22 cellular contexts compared by ENCODE assay signal in genomic region chr6:13467216-13467600, GRCh38. TPM values are rescaled to one million over a fixed set of nuclear protein-coding genes. Genes with fewer than 3 reads are reported as not detected.
DNase-seq lines count a peak whose midpoint lies in the region; ATAC-seq, FAIRE-seq and TF ChIP-seq lines count a peak whose summit lies in the region.
"Had no signal": no experiment of that assay in that cellular context is flagged by ENCODE, and none has a peak within 500 bp of the region (broad histone marks: within the 10 kb centered on the region; RNA-seq: fewer than 3 reads in every experiment).

No MANE protein-coding gene starts in this region.

- WGBS in K562 (ENCODE audit: insufficient coverage, low coverage, missing lambda C conversion rate), result 22% methylated on average over 3 of the region's 3 CpGs

- no peak overlapping the region for H3K4me3 Mint-ChIP-seq in activated T-cell treated with anti-CD3 and anti-CD28 coated beads, Interleukin-2, amount 50 U/mL, for 72 hours
- H3K4me3 Mint-ChIP-seq: activated naive CD8-positive, alpha-beta T cell treated with anti-CD3 and anti-CD28 coated beads, Interleukin-2, amount 50 U/mL, for 24 hours; nephron progenitor cell; stimulated activated effector memory CD8-positive, alpha-beta T cell treated with anti-CD3 and anti-CD28 coated beads, Interleukin-12 subunit alpha, Interleukin-12 subunit beta, amount 100 ng/mL, for 72 hours; T-helper 17 cell had no signal

- TF ChIP-seq RAD21 in K562 (CRISPR knock-in tag; conservative IDR thresholded peaks at IDR 0.05 in 1 of 2, IDR thresholded peaks at IDR 0.05 in 1 of 2), result no peak

- H3K9me1 ChIP-seq in K562 (ENCODE audit: control insufficient read depth, insufficient read depth, low read length), result no peaks in the 10 kb centered on the region

- ATAC-seq in activated T-cell treated with anti-CD3 and anti-CD28 coated beads, Interleukin-2, amount 50 U/mL, for 72 hours (replicated peaks in 1 of 2), result no peak
- ATAC-seq in K562, result peak; percentile 60
- ATAC-seq in gastrocnemius medialis, result peak; percentile 82 to 91
- ATAC-seq: activated naive CD8-positive, alpha-beta T cell treated with anti-CD3 and anti-CD28 coated beads, Interleukin-2, amount 50 U/mL, for 24 hours; Panc1; stimulated activated effector memory CD8-positive, alpha-beta T cell treated with anti-CD3 and anti-CD28 coated beads, Interleukin-12 subunit alpha, Interleukin-12 subunit beta, amount 100 ng/mL, for 72 hours; T-helper 17 cell had no signal

- no peak for TF ChIP-seq CTCF in K562 (IDR thresholded peaks at IDR 0.05 in 2 of 3, conservative IDR thresholded peaks at IDR 0.05 in 1 of 3; ENCODE audit: insufficient read depth in 2 of 3, low read depth in 1 of 3, low read length in 3 of 3)
- TF ChIP-seq CTCF in right atrium auricular region (IDR thresholded peaks at IDR 0.05), result no peak
- no peak for TF ChIP-seq CTCF in gastrocnemius medialis (IDR thresholded peaks at IDR 0.05 in 4 of 5, conservative IDR thresholded peaks at IDR 0.05 in 1 of 5)

- H3K4me1 ChIP-seq in K562 (replicated peaks in 1 of 2; ENCODE audit: control insufficient read depth in 2 of 2, insufficient read depth in 2 of 2, low read length in 2 of 2), result peaks cover 0 to 2% of the 10 kb centered on the region in 2 experiments; a peak in 1 of 5 replicates
- H3K4me1 ChIP-seq in right atrium auricular region, result peaks cover 0 to 96% of the 10 kb centered on the region in 2 donors
- H3K4me1 ChIP-seq in gastrocnemius medialis, result peaks cover 20 to 36% of the 10 kb centered on the region in 2 donors

- H3K36me3 Mint-ChIP-seq in activated T-cell treated with anti-CD3 and anti-CD28 coated beads, Interleukin-2, amount 50 U/mL, for 72 hours (ENCODE audit: insufficient read depth in 2 of 2), result peaks cover 0 to 3% of the 10 kb centered on the region in 2 donors

- POLR2A ChIA-PET in K562 (lab: Yijun Ruan, JAX), result interaction anchor here (0.9 to 1.3 kb wide), 2 partner anchors 11 to 12 kb away, joined by 3 to 4 read pairs; no protein-coding TSS in a partner anchor

- H3K36me3 ChIP-seq in K562 (ENCODE audit: control insufficient read depth, insufficient read depth, low read length), result no peaks in the 10 kb centered on the region
- no peaks in the 10 kb centered on the region for H3K36me3 ChIP-seq in right atrium auricular region
- H3K36me3 ChIP-seq in gastrocnemius medialis, result no peaks in the 10 kb centered on the region

- TF ChIP-seq POLR2A in K562 (conservative IDR thresholded peaks at IDR 0.05) (no peak), gastrocnemius medialis (IDR thresholded peaks at IDR 0.05) (no peak)

- intact Hi-C loops in K562 (cut with micrococcal nuclease), result no loop called here
- intact Hi-C loops in gastrocnemius medialis (cut with DNase I; ENCODE audit: low total_unique reads), result loop anchor here (2.0 kb wide), 1 partner anchor 14 kb away; no protein-coding TSS in a partner anchor

- DNase-seq in activated T-cell treated with anti-CD3 and anti-CD28 coated beads, Interleukin-2, amount 50 U/mL, for 72 hours, result no peak
- DNase-seq in activated T-cell treated with anti-CD3 and anti-CD28 coated beads, Interleukin-2, amount 50 U/mL, for 1 hour, result no peak
- no peak for DNase-seq in K562 (ENCODE audit: extremely low read depth in 1 of 4, low spot score in 3 of 4)
- no peak for DNase-seq in right atrium auricular region (ENCODE audit: low spot score)
- DNase-seq in gastrocnemius medialis, result peak in 1 of 2 donors; percentile 41
- no peak for DNase-seq in NCI-H524 treated with DMSO at 0.1 percent for 48 hours (lab: John Stamatoyannopoulos, UW)
- no peak for DNase-seq in NCI-H2029 (lab: John Stamatoyannopoulos, UW)
- DNase-seq in putamen (ENCODE audit: low spot score), result no peak
- DNase-seq: activated CD4-positive, alpha-beta T cell treated with anti-CD3 and anti-CD28 coated beads, Interleukin-2, amount 10 ng/mL, durations not matched to agents 24 days and 14 days; activated effector memory CD4-positive, alpha-beta T cell treated with anti-CD3 and anti-CD28 coated beads, Interleukin-2, amount 50 U/mL, for 16 hours; activated naive CD8-positive, alpha-beta T cell treated with anti-CD3 and anti-CD28 coated beads, Interleukin-2, amount 50 U/mL, for 24 hours; H7; KG1; mesendoderm; NCI-H1048; NCI-H2029 treated with DMSO at 0.1 percent for 48 hours; nephron progenitor cell; T-helper 17 cell had no signal

- H3K27ac ChIP-seq in K562 (ENCODE audit: extremely low read depth, low read depth, low read length), result no peak overlapping the region
- H3K27ac ChIP-seq in right atrium auricular region, result peak overlapping the region; percentile 79 to 87
- H3K27ac ChIP-seq in gastrocnemius medialis, result peak overlapping the region; percentile 43 to 67 (median 53)

- FAIRE-seq in K562 (lab: Jason Lieb, UNC), result peak; percentile 46
- FAIRE-seq: D721Med, urothelium cell line had no signal

- no peaks in the 10 kb centered on the region for H3K79me2 ChIP-seq in K562 (ENCODE audit: control insufficient read depth, insufficient read depth, low read length)

- H3K4me1 Mint-ChIP-seq in activated T-cell treated with anti-CD3 and anti-CD28 coated beads, Interleukin-2, amount 50 U/mL, for 72 hours (ENCODE audit: low read depth), result peaks cover 77% of the 10 kb centered on the region

- H3K27ac Mint-ChIP-seq in activated T-cell treated with anti-CD3 and anti-CD28 coated beads, Interleukin-2, amount 50 U/mL, for 72 hours, result peak overlapping the region; percentile 2
- H3K27ac Mint-ChIP-seq: nephron progenitor cell, T-helper 17 cell had no signal

- H3K27me3 ChIP-seq in K562 (ENCODE audit: control insufficient read depth in 2 of 2, insufficient read depth in 2 of 2, low read length in 2 of 2) (no peaks in the 10 kb centered on the region), right atrium auricular region (no peaks in the 10 kb centered on the region), gastrocnemius medialis (no peaks in the 10 kb centered on the region)

- H3K9ac ChIP-seq in K562 (ENCODE audit: insufficient read depth in 1 of 2, low read depth in 2 of 2, low read length in 2 of 2), result peak overlapping the region in 1 of 2 experiments; percentile 2; a peak in 1 of 4 replicates

- no peaks in the 10 kb centered on the region for H3K27me3 Mint-ChIP-seq in activated T-cell treated with anti-CD3 and anti-CD28 coated beads, Interleukin-2, amount 50 U/mL, for 72 hours (ENCODE audit: low read depth)
- H3K27me3 Mint-ChIP-seq: activated CD4-positive, alpha-beta T cell treated with anti-CD3 and anti-CD28 coated beads, Interleukin-2, amount 10 ng/mL, durations not matched to agents 24 days and 14 days; activated naive CD8-positive, alpha-beta T cell treated with anti-CD3 and anti-CD28 coated beads, Interleukin-2, amount 50 U/mL, for 24 hours had no signal

- CTCF ChIA-PET in K562 (lab: Yijun Ruan, JAX; ENCODE audit: low intra/inter-chr PET ratio), result no interaction called here

- no TSS peak for BruUV-seq in K562 (replicated peaks; lab: Mats Ljungman, UMichigan)

- in situ Hi-C loops in K562 (cut with MboI) (no loop called here), gastrocnemius medialis (cut with MboI; ENCODE audit: low sequenced_read_pairs in 4 of 4) (no loop called here)

- no peak overlapping the region for H3K4me3 ChIP-seq in K562
- no peak overlapping the region for H3K4me3 ChIP-seq in right atrium auricular region
- H3K4me3 ChIP-seq in gastrocnemius medialis, result peak overlapping the region in 2 of 4 donors; percentile 0 to 17

- H4K20me1 ChIP-seq in K562 (replicated peaks; ENCODE audit: control insufficient read depth, insufficient read depth, low read length), result 0 out of 2 replicates have a peak, but pooled peaks cover 3% of the 10 kb centered on the region

- peak overlapping the region; percentile 2; the same call in 1 of the 2 replicates for H3K4me2 ChIP-seq in K562 (ENCODE audit: insufficient read depth, low read length)

- H3K9me3 ChIP-seq in K562 (replicated peaks; ENCODE audit: control insufficient read depth, insufficient read depth, low read depth, low read length) (no peaks in the 10 kb centered on the region), right atrium auricular region (no peaks in the 10 kb centered on the region), gastrocnemius medialis (no peaks in the 10 kb centered on the region)

- H3K9me3 Mint-ChIP-seq in activated T-cell treated with anti-CD3 and anti-CD28 coated beads, Interleukin-2, amount 50 U/mL, for 72 hours, result no peaks in the 10 kb centered on the region
- H3K9me3 Mint-ChIP-seq: activated CD4-positive, alpha-beta T cell treated with anti-CD3 and anti-CD28 coated beads, Interleukin-2, amount 10 ng/mL, durations not matched to agents 24 days and 14 days; activated naive CD8-positive, alpha-beta T cell treated with anti-CD3 and anti-CD28 coated beads, Interleukin-2, amount 50 U/mL, for 24 hours; stimulated activated effector memory CD8-positive, alpha-beta T cell treated with anti-CD3 and anti-CD28 coated beads, Interleukin-12 subunit alpha, Interleukin-12 subunit beta, amount 100 ng/mL, for 72 hours had no signal

- no peak for TF ChIP-seq EP300 in K562 (IDR thresholded peaks at IDR 0.05; ENCODE audit: low read length)

- no peak overlapping the region for H2AFZ ChIP-seq in K562 (ENCODE audit: low read depth, low read length)

TF ChIP-seq in K562, 482 proteins besides CTCF, POLR2A, EP300 and RAD21 (continues in another document):
- peak; percentile 64 for TF ChIP-seq ESRRA (IDR thresholded peaks at IDR 0.05; ENCODE audit: borderline replicate concordance, low read depth)

RNA-seq across cellular contexts. Expression of gene GFOD1, which starts 20.2 kb away (rescaled TPM):
- 1 to 10 TPM; 3.3 to 5.2 TPM for total RNA-seq in activated T-cell treated with anti-CD3 and anti-CD28 coated beads, Interleukin-2, amount 50 U/mL, for 72 hours
- 13.1 and 17.7 TPM in 2 replicates for total RNA-seq in K562 (2011; cell fraction: chromatin; rRNA removed; ENCODE audit: low replicate concordance)
- 8.6 and 9.2 TPM in 2 replicates for total RNA-seq in K562 (2011; cell fraction: nucleolus; rRNA removed)
- total RNA-seq in K562 (2011; cell fraction: nucleoplasm; rRNA removed), result 12.8 and 23.1 TPM in 2 replicates
- total RNA-seq in K562 (2014; rRNA removed) (8.3 and 10.3 TPM in 2 replicates), K562 (2014; rRNA removed; fragmentation: Illumina TruSeq; extraction: Trizol) (10.8 and 11.0 TPM in 2 replicates), K562 (2015; rRNA removed; fragmentation: Illumina TruSeq; extraction: Trizol) (10.5 and 10.8 TPM in 2 replicates), K562 (2021) (10.3 and 12.0 TPM in 2 replicates), right atrium auricular region (10 to 100 TPM; 66.2 to 96.3 TPM), gastrocnemius medialis (10 to 100 TPM in 3 of 4 donors, 1 to 10 TPM in 1; 9.0 to 31.8 (median 16.9) TPM)
- polyA plus RNA-seq in K562 (2011; rRNA removed) (3.6 and 3.8 TPM in 2 replicates), K562 (2014; fragmentation: Illumina TruSeq; extraction: Trizol) (7.4 and 8.0 TPM in 2 replicates), K562 (2014; fragmentation: Nextera tagmentation; extraction: Ambion mirVana) (1 to 10 TPM; 5.4 to 5.9 TPM), K562 (2014; rRNA removed) (7.0 and 8.2 TPM in 2 replicates)
- polyA plus RNA-seq in K562 (2011; cell fraction: cytosol; rRNA removed), result 3.0 and 4.7 TPM in 2 replicates
- 3.3 and 5.0 TPM in 2 replicates for polyA plus RNA-seq in K562 (2011; cell fraction: nucleus; rRNA removed)
- 3.6 and 6.6 TPM in 2 replicates for polyA plus RNA-seq in K562 (2012)
- polyA minus RNA-seq in K562 (2011; rRNA and poly(A)+ RNA removed), result 7.9 and 8.5 TPM in 2 replicates
- 3.9 and 7.1 TPM in 2 replicates for polyA minus RNA-seq in K562 (2011; cell fraction: cytosol; rRNA and poly(A)+ RNA removed)
- polyA minus RNA-seq in K562 (2011; cell fraction: nucleus; rRNA and poly(A)+ RNA removed), result 8.1 and 9.6 TPM in 2 replicates

Comparison
In these comparisons a context has a peak if more than half of its experiments do, and no peak if none do; other contexts are left out.
1. ATAC-seq: peak in K562 (single experiment) and gastrocnemius medialis (2 of 2); none in activated T-cell treated with anti-CD3 and anti-CD28 coated beads, Interleukin-2, amount 50 U/mL, for 72 hours (0 of 2).